ENCODE assay signal across 2 cellular contexts in genomic region chr15:86588413-86588812, GRCh38.
TF ChIP-seq lines count a peak whose summit lies in the region.

No MANE protein-coding gene starts in this region.

TF ChIP-seq in H1, 55 proteins besides CTCF, POLR2A, EP300 and RAD21:
- TF ChIP-seq HDAC2 (IDR thresholded peaks at IDR 0.05; ENCODE audit: borderline replicate concordance in 1 of 2, low read depth in 2 of 2, low read length in 2 of 2), result 0 out of 4 replicates have a peak, but pooled peaks of 1 of the 2 experiments have one; percentile 19
- no peak for TF ChIP-seq JUN (IDR thresholded peaks at IDR 0.05; ENCODE audit: low read depth, low read length)
- TF ChIP-seq EZH2 (IDR thresholded peaks at IDR 0.05; ENCODE audit: low read depth, low read length, severe bottlenecking), result no peak

TF ChIP-seq in GM12891, 5 proteins besides CTCF, POLR2A, EP300 and RAD21:
- TF ChIP-seq POLR2AphosphoS5 (IDR thresholded peaks at IDR 0.05; ENCODE audit: low read depth, low read length) (no peak), SPI1 (IDR thresholded peaks at IDR 0.05; ENCODE audit: low read depth, low read length) (no peak), TAF1 (IDR thresholded peaks at IDR 0.05; ENCODE audit: low read depth, low read length) (no peak), POU2F2 (IDR thresholded peaks at IDR 0.05; ENCODE audit: low read depth, low read length) (no peak), PAX5 (IDR thresholded peaks at IDR 0.05; ENCODE audit: insufficient read depth, low read length, severe bottlenecking) (no peak)
